Comparison of ENCODE assay signal across 15 cellular contexts in genomic region chr11:117220568-117220967, GRCh38. TPM values are rescaled to one million over a fixed set of nuclear protein-coding genes. Genes with fewer than 3 reads are reported as not detected.
DNase-seq lines count a peak whose midpoint lies in the region; ATAC-seq, FAIRE-seq and TF ChIP-seq lines count a peak whose summit lies in the region.
"Had no signal": no experiment of that assay in that cellular context is flagged by ENCODE, and none has a peak within 500 bp of the region (broad histone marks: within the 10 kb centered on the region; RNA-seq: fewer than 3 reads in every experiment).

No MANE protein-coding gene starts in this region.

- H3K27me3 ChIP-seq in SJCRH30 (no peaks in the 10 kb centered on the region), dorsolateral prefrontal cortex (no peaks in the 10 kb centered on the region), mesenchymal stem cell (ENCODE audit: control insufficient read depth in 1 of 2, insufficient read depth in 1 of 2, low read length in 2 of 2) (no peaks in the 10 kb centered on the region), stomach (no peaks in the 10 kb centered on the region)

- H3K9me3 ChIP-seq in SJCRH30 (replicated peaks) (no peaks in the 10 kb centered on the region), mesenchymal stem cell (ENCODE audit: control insufficient read depth, low read length) (no peaks in the 10 kb centered on the region), stomach (no peaks in the 10 kb centered on the region)

- H3K9me3 Mint-ChIP-seq in endothelial cell (ENCODE audit: unreplicated experiment) = no peaks in the 10 kb centered on the region
- H3K9me3 Mint-ChIP-seq: WTC11 had no signal

- no peak overlapping the region for H3K4ac ChIP-seq in mesenchymal stem cell (ENCODE audit: low read depth in 1 of 2, low read length in 2 of 2)

- peak overlapping the region; percentile 51 for H3K9ac ChIP-seq in mesenchymal stem cell (ENCODE audit: low read length)

- no peak for FAIRE-seq in frontal cortex (lab: Jason Lieb, UNC)
- FAIRE-seq: D721Med, GM12892, HTR-8/SVneo, urothelium cell line had no signal

- H3K36me3 ChIP-seq in SJCRH30 = no peaks in the 10 kb centered on the region
- H3K36me3 ChIP-seq in mesenchymal stem cell (ENCODE audit: control insufficient read depth in 1 of 2, insufficient read depth in 2 of 2, low read depth in 1 of 2, low read length in 2 of 2) = peaks cover 67 to 74% of the 10 kb centered on the region in 2 experiments
- peaks cover 64 to 98% (median 78%) of the 10 kb centered on the region in 4 donors for H3K36me3 ChIP-seq in stomach

- H3K4me3 Mint-ChIP-seq in endothelial cell (ENCODE audit: unreplicated experiment) = no peak overlapping the region
- H3K4me3 Mint-ChIP-seq: WTC11 had no signal

- H3K27ac Mint-ChIP-seq in endothelial cell (ENCODE audit: unreplicated experiment) = no peak overlapping the region
- H3K27ac Mint-ChIP-seq: WTC11 had no signal

- TF ChIP-seq POLR2A in stomach (IDR thresholded peaks at IDR 0.05) = no peak

- no peak overlapping the region for H3K14ac ChIP-seq in mesenchymal stem cell (ENCODE audit: low read length in 2 of 2)

- peaks cover 33% of the 10 kb centered on the region for H3K36me3 Mint-ChIP-seq in endothelial cell (ENCODE audit: low read depth, unreplicated experiment)

- WGBS in mesenchymal stem cell = 96% methylated on average over 9 of the region's 9 CpGs
- 58 to 83% (median 65%) methylated on average over 1 to 9 of the region's 9 CpGs for WGBS in stomach, 5 donors

- no peak overlapping the region for H2BK12ac ChIP-seq in mesenchymal stem cell (ENCODE audit: low read length in 2 of 2)

- peak overlapping the region; percentile 52 for H3K27ac ChIP-seq in SJCRH30
- peak overlapping the region in 58 of 59 donors; percentile 20 to 90 (median 80) for H3K27ac ChIP-seq in dorsolateral prefrontal cortex
- H3K27ac ChIP-seq in mesenchymal stem cell (ENCODE audit: low read length, poor library complexity, severe bottlenecking) = no peak overlapping the region
- H3K27ac ChIP-seq in stomach = peak overlapping the region; percentile 64 to 88 (median 83)
- H3K27ac ChIP-seq: epithelial cell of prostate had no signal

- H2BK5ac ChIP-seq in mesenchymal stem cell (ENCODE audit: low read depth, low read length, poor library complexity, severe bottlenecking) = no peak overlapping the region

- H3K79me1 ChIP-seq in mesenchymal stem cell (replicated peaks; ENCODE audit: low read length, poor library complexity, severe bottlenecking) = peaks cover 7% of the 10 kb centered on the region

- intact Hi-C loops in dorsolateral prefrontal cortex (cut with DNase I) (loop anchor here in 1 of 2 donors (5.0 to 10.0 kb wide), 2 partner anchors 78 to 336 kb away; partner anchors contain the start of gene PAFAH1B2), stomach (cut with DNase I; ENCODE audit: low total_unique reads) (no loop called here)

- DNase-seq in SJCRH30 = no peak
- peak in 4 of 10 donors; percentile 53 to 78 (median 64) for DNase-seq in dorsolateral prefrontal cortex
- DNase-seq in mesenchymal stem cell = no peak
- no peak for DNase-seq in stomach
- DNase-seq in endothelial cell (ENCODE audit: low spot score) = no peak
- DNase-seq in frontal cortex (ENCODE audit: low spot score in 2 of 2) = no peak
- DNase-seq: activated naive CD4-positive, alpha-beta T cell had no signal

- H3K23ac ChIP-seq in mesenchymal stem cell (ENCODE audit: low read length in 2 of 2) = no peak overlapping the region

- peak; percentile 54 for TF ChIP-seq EP300 in stomach (IDR thresholded peaks at IDR 0.05)

- TF ChIP-seq CTCF in dorsolateral prefrontal cortex (IDR thresholded peaks at IDR 0.05 in 54 of 56, conservative IDR thresholded peaks at IDR 0.05 in 2 of 56; ENCODE audit: low read depth in 1 of 56, partially characterized antibody in 56 of 56) (no peak), stomach (IDR thresholded peaks at IDR 0.05) (no peak), endothelial cell (IDR thresholded peaks at IDR 0.05; ENCODE audit: unreplicated experiment) (no peak)

- H2BK120ac ChIP-seq in mesenchymal stem cell (ENCODE audit: low read depth, low read length) = no peak overlapping the region

- no peak overlapping the region for H3K18ac ChIP-seq in mesenchymal stem cell (ENCODE audit: low read depth in 1 of 2, low read length in 2 of 2)

- no peaks in the 10 kb centered on the region for H3K27me3 Mint-ChIP-seq in endothelial cell (ENCODE audit: unreplicated experiment)

- ATAC-seq in HG03045 (IDR thresholded peaks at IDR 0.05; ENCODE audit: unreplicated experiment) (no peak), HG03571 (IDR thresholded peaks at IDR 0.05; ENCODE audit: unreplicated experiment) (no peak)
- ATAC-seq: WTC11 had no signal

- H3K4me1 ChIP-seq in SJCRH30 (peaks cover 22% of the 10 kb centered on the region), mesenchymal stem cell (ENCODE audit: control insufficient read depth, insufficient read depth, low read depth, low read length) (peaks cover 8% of the 10 kb centered on the region), stomach (peaks cover 49 to 96% (median 77%) of the 10 kb centered on the region in 4 donors)

- H4K91ac ChIP-seq in mesenchymal stem cell (ENCODE audit: low read length) = no peak overlapping the region

- H3K4me3 ChIP-seq in SJCRH30 (no peak overlapping the region), dorsolateral prefrontal cortex (peak overlapping the region in 1 of 59 donors; percentile 13), mesenchymal stem cell (ENCODE audit: insufficient read depth in 1 of 2, low read depth in 1 of 2, low read length in 2 of 2) (peak overlapping the region in 1 of 2 experiments; percentile 2), stomach (no peak overlapping the region)

- H2AK5ac ChIP-seq in mesenchymal stem cell (ENCODE audit: low read length, severe bottlenecking) = no peak overlapping the region

- H4K8ac ChIP-seq in mesenchymal stem cell (ENCODE audit: low read length) = no peak overlapping the region

- no peak overlapping the region for H3K4me2 ChIP-seq in mesenchymal stem cell (ENCODE audit: low read length, poor library complexity, severe bottlenecking)

- H2AFZ ChIP-seq in mesenchymal stem cell (ENCODE audit: low read depth, low read length) = no peak overlapping the region

- peaks cover 22% of the 10 kb centered on the region for H3K4me1 Mint-ChIP-seq in endothelial cell (ENCODE audit: unreplicated experiment)

- no peak overlapping the region for H2BK15ac ChIP-seq in mesenchymal stem cell (ENCODE audit: low read depth, poor library complexity, severe bottlenecking)

RNA-seq across cellular contexts. Expression of gene PCSK7, which starts 11.3 kb away (rescaled TPM):
- total RNA-seq in SJCRH30 (2014; rRNA removed; shearing (Covaris generic)) = 9.9 and 12.6 TPM in 2 replicates
- 100 to 1,000 TPM in 1 of 120 experiments, 10 to 100 TPM in 119; 41.1 to 101 (median 67.5) TPM for total RNA-seq in dorsolateral prefrontal cortex
- 18.3 TPM for polyA plus RNA-seq in mesenchymal stem cell (2013, experiment 1 of 2)
- 17.5 TPM for polyA plus RNA-seq in mesenchymal stem cell (2013, experiment 2 of 2)
- 100 to 1,000 TPM in 3 of 5 donors, 10 to 100 TPM in 2; 64.8 to 232 (median 139) TPM for total RNA-seq in stomach
- 10 to 100 TPM; 14.1 to 23.6 (median 20.4) TPM for polyA plus RNA-seq in stomach
- 93.6 TPM for total RNA-seq in endothelial cell (ENCODE audit: unreplicated experiment)
- total RNA-seq in frontal cortex = 20.0 TPM

RNA-seq across cellular contexts. Expression of gene RNF214, which starts 11.9 kb away (rescaled TPM):
- 9.5 and 12.4 TPM in 2 replicates for total RNA-seq in SJCRH30 (2014; rRNA removed; shearing (Covaris generic))
- total RNA-seq in dorsolateral prefrontal cortex = 10 to 100 TPM; 29.4 to 57.9 (median 42.5) TPM
- polyA plus RNA-seq in mesenchymal stem cell (2013, experiment 1 of 2) = 13.9 TPM
- polyA plus RNA-seq in mesenchymal stem cell (2013, experiment 2 of 2) = 13.3 TPM
- total RNA-seq in stomach = 10 to 100 TPM in 4 of 5 donors, 1 to 10 TPM in 1; 6.7 to 21.6 (median 13.8) TPM
- polyA plus RNA-seq in stomach = 10 to 100 TPM in 1 of 3 donors, 1 to 10 TPM in 2; 6.8 to 11.2 (median 8.0) TPM
- total RNA-seq in endothelial cell (ENCODE audit: unreplicated experiment) = 37.1 TPM
- 15.1 TPM for total RNA-seq in frontal cortex

RNA-seq across cellular contexts. Expression of gene TAGLN, which starts 21.4 kb away (rescaled TPM):
- 3.7 and 4.2 TPM in 2 replicates for total RNA-seq in SJCRH30 (2014; rRNA removed; shearing (Covaris generic))
- 1,000 to 10,000 TPM in 1 of 120 experiments, 100 to 1,000 TPM in 34, 10 to 100 TPM in 85; 19.4 to 1,046 (median 66.3) TPM for total RNA-seq in dorsolateral prefrontal cortex
- polyA plus RNA-seq in mesenchymal stem cell (2013, experiment 1 of 2) = 563 TPM
- 558 TPM for polyA plus RNA-seq in mesenchymal stem cell (2013, experiment 2 of 2)
- total RNA-seq in stomach = 1,000 to 10,000 TPM in 4 of 5 donors, 100 to 1,000 TPM in 1; 730 to 3,801 (median 2,320) TPM
- polyA plus RNA-seq in stomach = 1,000 to 10,000 TPM in 2 of 3 donors, 100 to 1,000 TPM in 1; 575 to 2,971 (median 1,072) TPM
- 25.4 TPM for total RNA-seq in endothelial cell (ENCODE audit: unreplicated experiment)
- 17.5 TPM for total RNA-seq in frontal cortex

RNA-seq across cellular contexts. Expression of gene SIDT2, which starts 42.0 kb away (rescaled TPM):
- 13.7 and 15.0 TPM in 2 replicates for total RNA-seq in SJCRH30 (2014; rRNA removed; shearing (Covaris generic))
- total RNA-seq in dorsolateral prefrontal cortex = 100 to 1,000 TPM in 5 of 120 experiments, 10 to 100 TPM in 115; 44.3 to 113 (median 69.8) TPM
- polyA plus RNA-seq in mesenchymal stem cell (2013, experiment 1 of 2) = 32.2 TPM
- polyA plus RNA-seq in mesenchymal stem cell (2013, experiment 2 of 2) = 32.8 TPM
- total RNA-seq in stomach = 100 to 1,000 TPM in 3 of 5 donors, 10 to 100 TPM in 2; 15.1 to 310 (median 132) TPM
- 10 to 100 TPM; 16.9 to 39.4 (median 24.3) TPM for polyA plus RNA-seq in stomach
- total RNA-seq in endothelial cell (ENCODE audit: unreplicated experiment) = 41.3 TPM
- total RNA-seq in frontal cortex = 9.4 TPM
